ENCODE assay signal across 8 cellular contexts in the genomic region with DNA sequence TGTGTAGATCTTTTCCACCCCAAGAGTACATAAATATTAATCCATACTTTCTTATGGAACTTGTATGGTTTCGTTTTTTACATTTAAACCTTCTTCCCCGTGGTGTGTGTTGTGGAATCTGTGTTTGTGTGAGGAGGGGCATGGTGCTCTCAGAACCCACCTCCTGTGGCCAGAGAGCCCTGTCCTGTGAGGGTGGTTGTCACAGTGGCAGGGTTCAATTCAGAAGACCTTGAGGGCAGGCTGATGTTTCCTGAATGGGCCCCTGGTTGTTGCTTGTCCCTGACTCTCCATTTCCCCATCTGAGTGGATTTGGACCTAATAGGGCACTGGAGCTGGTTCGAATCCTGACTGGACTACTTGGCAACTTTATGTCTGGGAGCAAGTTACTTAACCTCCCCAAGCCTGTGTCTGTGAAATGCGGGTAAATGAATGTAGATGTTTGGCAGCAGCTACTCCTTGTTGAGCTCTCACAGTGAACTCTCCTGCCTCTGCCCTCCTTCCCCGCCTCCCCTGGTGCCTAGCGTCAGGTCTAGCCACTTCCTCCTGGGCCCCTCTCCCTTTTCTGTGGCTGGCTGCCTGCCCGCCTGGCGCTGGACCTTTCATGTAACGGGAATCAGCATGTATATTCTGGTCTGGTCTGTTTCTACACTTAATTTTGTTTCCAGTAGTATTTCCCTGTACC. TPM values are rescaled to one million over a fixed set of nuclear protein-coding genes. Genes with fewer than 3 reads are reported as not detected.
DNase-seq lines count a peak whose midpoint lies in the region.

No MANE protein-coding gene starts in this region.

- intact Hi-C loops in activated T-helper 1 cell treated with anti-CD3 and anti-CD28 coated beads, Interleukin-12 subunit alpha, Interleukin-12 subunit beta, Interleukin-2, Interleukin-4 antibody, amounts not matched to agents 30 ng/mL and 10 ng/mL and 1 ng/mL, durations not matched to agents 14 hours and 24 hours and 36 hours (cut with micrococcal nuclease) = no loop called here

- peaks cover 57% of the 10 kb centered on the region for H3K36me3 Mint-ChIP-seq in activated T-helper 1 cell treated with anti-CD3 and anti-CD28 coated beads, Interleukin-12 subunit alpha, Interleukin-12 subunit beta, Interleukin-2, Interleukin-4 antibody, amounts not matched to agents 30 ng/mL and 10 ng/mL and 1 ng/mL, durations not matched to agents 14 hours and 24 hours and 36 hours (ENCODE audit: low read depth)

- H3K27ac Mint-ChIP-seq in activated T-helper 1 cell treated with anti-CD3 and anti-CD28 coated beads, Interleukin-12 subunit alpha, Interleukin-12 subunit beta, Interleukin-2, Interleukin-4 antibody, amounts not matched to agents 30 ng/mL and 10 ng/mL and 1 ng/mL, durations not matched to agents 14 hours and 24 hours and 36 hours = peak overlapping the region; percentile 99

- no peaks in the 10 kb centered on the region for H3K9me3 Mint-ChIP-seq in activated T-helper 1 cell treated with anti-CD3 and anti-CD28 coated beads, Interleukin-12 subunit alpha, Interleukin-12 subunit beta, Interleukin-2, Interleukin-4 antibody, amounts not matched to agents 30 ng/mL and 10 ng/mL and 1 ng/mL, durations not matched to agents 14 hours and 24 hours and 36 hours

- H3K4me1 Mint-ChIP-seq in activated T-helper 1 cell treated with anti-CD3 and anti-CD28 coated beads, Interleukin-12 subunit alpha, Interleukin-12 subunit beta, Interleukin-2, Interleukin-4 antibody, amounts not matched to agents 30 ng/mL and 10 ng/mL and 1 ng/mL, durations not matched to agents 14 hours and 24 hours and 36 hours (ENCODE audit: low read depth) = peaks cover 92% of the 10 kb centered on the region

- peak; percentile 83 for DNase-seq in DMS53 (lab: John Stamatoyannopoulos, UW)
- DNase-seq in DMS53 treated with DMSO at 0.1 percent for 48 hours (lab: John Stamatoyannopoulos, UW; ENCODE audit: unreplicated experiment) = no peak
- peak; percentile 68 for DNase-seq in NAMALWA (ENCODE audit: low spot score)
- peak; percentile 44 for DNase-seq in activated T-helper 1 cell treated with anti-CD3 and anti-CD28 coated beads, Interleukin-12 subunit alpha, Interleukin-12 subunit beta, Interleukin-2, Interleukin-4 antibody, amounts not matched to agents 30 ng/mL and 10 ng/mL and 1 ng/mL, durations not matched to agents 14 hours and 24 hours and 36 hours (ENCODE audit: low spot score)
- peak; percentile 84 for DNase-seq in glomerular visceral epithelial cell (ENCODE audit: extremely low spot score)
- peak; percentile 41 for DNase-seq in putamen (ENCODE audit: low spot score)
- no peak for DNase-seq in NCI-H82 treated with DMSO at 0.1 percent for 48 hours (lab: John Stamatoyannopoulos, UW; ENCODE audit: unreplicated experiment)
- no peak for DNase-seq in NCI-H1048 (lab: John Stamatoyannopoulos, UW)

- H3K27me3 Mint-ChIP-seq in activated T-helper 1 cell treated with anti-CD3 and anti-CD28 coated beads, Interleukin-12 subunit alpha, Interleukin-12 subunit beta, Interleukin-2, Interleukin-4 antibody, amounts not matched to agents 30 ng/mL and 10 ng/mL and 1 ng/mL, durations not matched to agents 14 hours and 24 hours and 36 hours (ENCODE audit: insufficient read depth) = no peaks in the 10 kb centered on the region

- peak overlapping the region; percentile 99 for H3K4me3 Mint-ChIP-seq in activated T-helper 1 cell treated with anti-CD3 and anti-CD28 coated beads, Interleukin-12 subunit alpha, Interleukin-12 subunit beta, Interleukin-2, Interleukin-4 antibody, amounts not matched to agents 30 ng/mL and 10 ng/mL and 1 ng/mL, durations not matched to agents 14 hours and 24 hours and 36 hours

RNA-seq across cellular contexts. Expression of gene NEAT1, which starts 7.3 kb away (rescaled TPM):
- 507 and 517 TPM in 2 replicates for total RNA-seq in activated T-helper 1 cell treated with anti-CD3 and anti-CD28 coated beads, Interleukin-12 subunit alpha, Interleukin-12 subunit beta, Interleukin-2, Interleukin-4 antibody, amounts not matched to agents 30 ng/mL and 10 ng/mL and 1 ng/mL, durations not matched to agents 14 hours and 24 hours and 36 hours

RNA-seq across cellular contexts. Expression of gene FRMD8, which starts 43.4 kb away (rescaled TPM):
- 40.5 and 42.3 TPM in 2 replicates for total RNA-seq in activated T-helper 1 cell treated with anti-CD3 and anti-CD28 coated beads, Interleukin-12 subunit alpha, Interleukin-12 subunit beta, Interleukin-2, Interleukin-4 antibody, amounts not matched to agents 30 ng/mL and 10 ng/mL and 1 ng/mL, durations not matched to agents 14 hours and 24 hours and 36 hours

RNA-seq across cellular contexts. Expression of gene SLC25A45, which starts 47.4 kb away (rescaled TPM):
- 15.3 and 19.4 TPM in 2 replicates for total RNA-seq in activated T-helper 1 cell treated with anti-CD3 and anti-CD28 coated beads, Interleukin-12 subunit alpha, Interleukin-12 subunit beta, Interleukin-2, Interleukin-4 antibody, amounts not matched to agents 30 ng/mL and 10 ng/mL and 1 ng/mL, durations not matched to agents 14 hours and 24 hours and 36 hours

Comparison
In these comparisons a context has a peak if more than half of its experiments do, and no peak if none do; other contexts are left out.
1. DNase-seq: peak in DMS53 (single experiment), NAMALWA (single experiment), activated T-helper 1 cell treated with anti-CD3 and anti-CD28 coated beads, Interleukin-12 subunit alpha, Interleukin-12 subunit beta, Interleukin-2, Interleukin-4 antibody, amounts not matched to agents 30 ng/mL and 10 ng/mL and 1 ng/mL, durations not matched to agents 14 hours and 24 hours and 36 hours (single experiment), glomerular visceral epithelial cell (single experiment) and putamen (single experiment); none in DMS53 treated with DMSO at 0.1 percent for 48 hours (single experiment), NCI-H82 treated with DMSO at 0.1 percent for 48 hours (single experiment) and NCI-H1048 (single experiment).